In the genomic region with DNA sequence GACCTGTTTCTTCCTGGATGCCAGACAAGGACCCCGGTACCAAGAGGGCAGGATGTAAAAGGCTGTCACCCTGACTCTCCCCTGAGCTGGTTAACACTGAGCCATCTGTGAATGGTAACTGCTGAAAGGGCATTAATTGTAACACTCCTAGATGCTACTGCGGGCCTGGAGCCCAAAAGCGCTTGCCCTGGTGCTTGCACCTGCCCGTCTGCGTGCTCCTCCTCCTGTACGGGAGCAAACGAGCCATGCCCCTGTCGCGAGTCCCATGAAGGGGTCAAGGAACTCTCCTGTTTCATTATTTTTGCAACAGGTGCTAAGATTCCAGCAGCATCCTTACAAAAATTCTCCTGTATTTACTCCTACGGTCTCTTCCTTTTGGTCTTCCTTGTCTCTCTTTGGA, we compare ENCODE assay signal across 35 cellular contexts.
"Had no signal": no experiment of that assay in that cellular context is flagged by ENCODE, and none has a peak within 500 bp of the region (broad histone marks: within the 10 kb centered on the region; RNA-seq: fewer than 3 reads in every experiment).

No MANE protein-coding gene starts in this region.

- H3K9me3 Mint-ChIP-seq: activated CD4-positive, alpha-beta memory T cell treated with anti-CD3 and anti-CD28 coated beads, Interleukin-2, amount 10 ng/mL, durations not matched to agents 7 days and 5 days; activated naive CD4-positive, alpha-beta T cell treated with anti-CD3 and anti-CD28 coated beads, Interleukin-2, amount 10 ng/mL, durations not matched to agents 7 days and 5 days; activated naive CD8-positive, alpha-beta T cell treated with anti-CD3 and anti-CD28 coated beads, Interleukin-2, amount 50 U/mL, for 24 hours; T-cell had no signal

- ATAC-seq: activated CD8-positive, alpha-beta memory T cell treated with anti-CD3 and anti-CD28 coated beads, Interleukin-2, amount 10 ng/mL, durations not matched to agents 7 days and 5 days; activated naive CD8-positive, alpha-beta T cell treated with anti-CD3 and anti-CD28 coated beads, Interleukin-2, amount 50 U/mL, for 24 hours; PC-3; SK-N-SH treated with all-trans-retinoic acid at 6 μM for 48 hours; T-cell; T-helper 17 cell had no signal

- H3K27ac Mint-ChIP-seq: activated CD4-positive, alpha-beta memory T cell treated with anti-CD3 and anti-CD28 coated beads, Interleukin-2, amount 10 ng/mL, durations not matched to agents 7 days and 5 days; activated CD8-positive, alpha-beta memory T cell treated with anti-CD3 and anti-CD28 coated beads, Interleukin-2, amount 10 ng/mL, durations not matched to agents 7 days and 5 days; activated naive CD4-positive, alpha-beta T cell treated with anti-CD3 and anti-CD28 coated beads, Interleukin-2, amount 10 ng/mL, durations not matched to agents 7 days and 5 days; activated naive CD8-positive, alpha-beta T cell; activated naive CD8-positive, alpha-beta T cell treated with anti-CD3 and anti-CD28 coated beads, Interleukin-2, amount 50 U/mL, for 24 hours; brain; T-cell; T-helper 17 cell had no signal

- H3K36me3 Mint-ChIP-seq: activated CD8-positive, alpha-beta memory T cell treated with anti-CD3 and anti-CD28 coated beads, Interleukin-2, amount 10 ng/mL, durations not matched to agents 7 days and 5 days; activated naive CD4-positive, alpha-beta T cell treated with anti-CD3 and anti-CD28 coated beads, Interleukin-2, amount 10 ng/mL, durations not matched to agents 7 days and 5 days; activated naive CD8-positive, alpha-beta T cell; brain; T-cell had no signal

- H3K27me3 ChIP-seq: Peyer's patch had no signal

- H3K9me3 ChIP-seq: Peyer's patch had no signal

- H3K36me3 ChIP-seq: Peyer's patch had no signal

- H3K27ac ChIP-seq: Peyer's patch, VCaP had no signal

- H3K4me1 Mint-ChIP-seq: activated CD4-positive, alpha-beta memory T cell treated with anti-CD3 and anti-CD28 coated beads, Interleukin-2, amount 10 ng/mL, durations not matched to agents 7 days and 5 days; activated CD8-positive, alpha-beta memory T cell treated with anti-CD3 and anti-CD28 coated beads, Interleukin-2, amount 10 ng/mL, durations not matched to agents 7 days and 5 days; activated naive CD4-positive, alpha-beta T cell treated with anti-CD3 and anti-CD28 coated beads, Interleukin-2, amount 10 ng/mL, durations not matched to agents 7 days and 5 days; T-cell; T-helper 17 cell had no signal

- H3K27me3 Mint-ChIP-seq: activated CD4-positive, alpha-beta memory T cell treated with anti-CD3 and anti-CD28 coated beads, Interleukin-2, amount 10 ng/mL, durations not matched to agents 7 days and 5 days; activated CD8-positive, alpha-beta memory T cell treated with anti-CD3 and anti-CD28 coated beads, Interleukin-2, amount 10 ng/mL, durations not matched to agents 7 days and 5 days; activated naive CD4-positive, alpha-beta T cell treated with anti-CD3 and anti-CD28 coated beads, Interleukin-2, amount 10 ng/mL, durations not matched to agents 7 days and 5 days had no signal

- H3K4me3 Mint-ChIP-seq: activated CD4-positive, alpha-beta memory T cell treated with anti-CD3 and anti-CD28 coated beads, Interleukin-2, amount 10 ng/mL, durations not matched to agents 7 days and 5 days; activated CD8-positive, alpha-beta memory T cell treated with anti-CD3 and anti-CD28 coated beads, Interleukin-2, amount 10 ng/mL, durations not matched to agents 7 days and 5 days; activated naive CD4-positive, alpha-beta T cell treated with anti-CD3 and anti-CD28 coated beads, Interleukin-2, amount 10 ng/mL, durations not matched to agents 7 days and 5 days; activated naive CD8-positive, alpha-beta T cell; activated naive CD8-positive, alpha-beta T cell treated with anti-CD3 and anti-CD28 coated beads, Interleukin-2, amount 50 U/mL, for 24 hours; brain; T-cell; T-helper 17 cell had no signal

- H3K4me3 ChIP-seq: Peyer's patch had no signal

- H3K4me1 ChIP-seq: Peyer's patch had no signal

- DNase-seq: activated CD4-positive, alpha-beta memory T cell treated with anti-CD3 and anti-CD28 coated beads, Interleukin-2, amount 10 ng/mL, durations not matched to agents 7 days and 5 days; activated CD4-positive, alpha-beta T cell treated with anti-CD3 and anti-CD28 coated beads for 1 hour; activated CD4-positive, alpha-beta T cell treated with anti-CD3 and anti-CD28 coated beads for 48 hours; activated CD4-positive, CD25-positive, alpha-beta regulatory T cell; activated CD8-positive, alpha-beta memory T cell treated with anti-CD3 and anti-CD28 coated beads for 24 hours; activated CD8-positive, alpha-beta memory T cell treated with anti-CD3 and anti-CD28 coated beads, Interleukin-2, amount 10 ng/mL, durations not matched to agents 7 days and 5 days; activated CD8-positive, alpha-beta memory T cell treated with anti-CD3 and anti-CD28 coated beads, Interleukin-2, amount 50 U/mL, for 48 hours; activated effector memory CD4-positive, alpha-beta T cell treated with Interleukin-2 at 50 U/mL for 16 hours; activated naive CD4-positive, alpha-beta T cell treated with anti-CD3 and anti-CD28 coated beads, Interleukin-2, amount 10 ng/mL, durations not matched to agents 7 days and 5 days; activated naive CD8-positive, alpha-beta T cell treated with anti-CD3 and anti-CD28 coated beads, Interleukin-2, amount 50 U/mL, for 24 hours; activated T-cell treated with anti-CD3 and anti-CD28 coated beads, Interleukin-2, amount 50 U/mL, for 48 hours; anterior cingulate cortex; caudate nucleus; cerebellar nuclear complex; Karpas-422; NCI-H1048; NCI-H1105 treated with DMSO at 0.1 percent for 48 hours; NCI-H1436; NCI-H1694; NCI-H1930; NCI-H2081 treated with DMSO at 0.1 percent for 48 hours; NCI-H345; NCI-H524 treated with DMSO at 0.1 percent for 48 hours; NK-92 treated with Interleukin-12 subunit alpha and Interleukin-12 subunit beta, amount 100 ng/mL, for 24 hours; PC-3; Peyer's patch; RPMI8226; SIG-M5; T-cell; T-helper 17 cell; T-helper 9 cell had no signal
